ENCODE assay signal across 13 cellular contexts in genomic region chr5:132431682-132432081, GRCh38. TPM values are rescaled to one million over a fixed set of nuclear protein-coding genes. Genes with fewer than 3 reads are reported as not detected.
DNase-seq lines count a peak whose midpoint lies in the region; TF ChIP-seq lines count a peak whose summit lies in the region.
"Had no signal": no experiment of that assay in that cellular context is flagged by ENCODE, and none has a peak within 500 bp of the region (broad histone marks: within the 10 kb centered on the region; RNA-seq: fewer than 3 reads in every experiment).

No MANE protein-coding gene starts in this region.

- H3K36me3 ChIP-seq in Peyer's patch (no peaks in the 10 kb centered on the region), transverse colon (no peaks in the 10 kb centered on the region), colonic mucosa (no peaks in the 10 kb centered on the region)
- H3K36me3 ChIP-seq: SJSA1 had no signal

- no peak for DNase-seq in activated naive CD4-positive, alpha-beta T cell treated with anti-CD3 and anti-CD28 coated beads, Interleukin-2, amount 10 ng/mL, durations not matched to agents 7 days and 5 days
- DNase-seq in activated naive CD4-positive, alpha-beta T cell treated with Interleukin-2 at 50 U/mL for 16 hours: no peak
- DNase-seq in Peyer's patch: no peak
- DNase-seq in transverse colon: peak; percentile 3
- no peak for DNase-seq in iPS-NIHi7 (ENCODE audit: extremely low spot score)
- no peak for DNase-seq in stimulated activated CD4-positive, alpha-beta T cell treated with anti-CD3 and anti-CD28 coated beads, Interleukin-4, amount 100 ng/mL, for 4 hours
- DNase-seq in colonic mucosa: no peak
- DNase-seq: activated CD4-positive, CD25-positive, alpha-beta regulatory T cell; NCI-H1694; NCI-H748 treated with DMSO at 0.1 percent for 48 hours; stimulated activated CD4-positive, alpha-beta T cell treated with anti-CD3 and anti-CD28 coated beads, Interleukin-2, amount 100 ng/mL, for 24 hours had no signal

- in situ Hi-C loops in transverse colon (cut with MboI; ENCODE audit: low pct_ligation_motif_present in 1 of 4, low pct_unique_long_range_greater_than_20kb in 1 of 4, low sequenced_read_pairs in 3 of 4): no loop called here

- no peaks in the 10 kb centered on the region for H3K9me3 Mint-ChIP-seq in activated naive CD4-positive, alpha-beta T cell treated with anti-CD3 and anti-CD28 coated beads, Interleukin-2, amount 10 ng/mL, durations not matched to agents 7 days and 5 days
- no peaks in the 10 kb centered on the region for H3K9me3 Mint-ChIP-seq in dendritic cell treated with granulocyte-macrophage colony-stimulating factor and Interleukin-4, amounts not matched to agents 40 ng/mL and 50 ng/mL, for 4 days

- H3K27me3 Mint-ChIP-seq in activated naive CD4-positive, alpha-beta T cell treated with anti-CD3 and anti-CD28 coated beads, Interleukin-2, amount 10 ng/mL, durations not matched to agents 7 days and 5 days: no peaks in the 10 kb centered on the region
- no peaks in the 10 kb centered on the region for H3K27me3 Mint-ChIP-seq in dendritic cell treated with granulocyte-macrophage colony-stimulating factor and Interleukin-4, amounts not matched to agents 40 ng/mL and 50 ng/mL, for 4 days

- H3K4me1 Mint-ChIP-seq in activated naive CD4-positive, alpha-beta T cell treated with anti-CD3 and anti-CD28 coated beads, Interleukin-2, amount 10 ng/mL, durations not matched to agents 7 days and 5 days: peaks cover 93% of the 10 kb centered on the region
- peaks cover 89% of the 10 kb centered on the region for H3K4me1 Mint-ChIP-seq in dendritic cell treated with granulocyte-macrophage colony-stimulating factor and Interleukin-4, amounts not matched to agents 40 ng/mL and 50 ng/mL, for 4 days (ENCODE audit: low read depth)

- no peak for TF ChIP-seq EP300 in transverse colon (IDR thresholded peaks at IDR 0.05; ENCODE audit: low read depth)

- intact Hi-C loops in dendritic cell treated with granulocyte-macrophage colony-stimulating factor and Interleukin-4, amounts not matched to agents 40 ng/mL and 50 ng/mL, for 4 days (cut with micrococcal nuclease): no loop called here
- intact Hi-C loops in transverse colon (cut with DNase I; ENCODE audit: low total_unique reads) (no loop called here), colonic mucosa (cut with DNase I) (no loop called here)

- TF ChIP-seq POLR2A in Peyer's patch (IDR thresholded peaks at IDR 0.05) (no peak), transverse colon (IDR thresholded peaks at IDR 0.05) (no peak)

- no peak overlapping the region for H3K4me3 Mint-ChIP-seq in activated naive CD4-positive, alpha-beta T cell treated with anti-CD3 and anti-CD28 coated beads, Interleukin-2, amount 10 ng/mL, durations not matched to agents 7 days and 5 days
- H3K4me3 Mint-ChIP-seq in dendritic cell treated with granulocyte-macrophage colony-stimulating factor and Interleukin-4, amounts not matched to agents 40 ng/mL and 50 ng/mL, for 4 days: no peak overlapping the region

- H3K27ac Mint-ChIP-seq in activated naive CD4-positive, alpha-beta T cell treated with anti-CD3 and anti-CD28 coated beads, Interleukin-2, amount 10 ng/mL, durations not matched to agents 7 days and 5 days: peak overlapping the region; percentile 84
- peak overlapping the region; percentile 87 for H3K27ac Mint-ChIP-seq in dendritic cell treated with granulocyte-macrophage colony-stimulating factor and Interleukin-4, amounts not matched to agents 40 ng/mL and 50 ng/mL, for 4 days

- no peak for TF ChIP-seq CTCF in Peyer's patch (IDR thresholded peaks at IDR 0.05)
- TF ChIP-seq CTCF in transverse colon (IDR thresholded peaks at IDR 0.05): no peak
- no peak for TF ChIP-seq CTCF in colonic mucosa (IDR thresholded peaks at IDR 0.05)

- WGBS in transverse colon (ENCODE audit: low coverage in 1 of 2), 2 donors: 84 to 85% methylated on average over 4 of the region's 4 CpGs

- H3K4me1 ChIP-seq in Peyer's patch: peaks cover 37 to 73% (median 48%) of the 10 kb centered on the region in 4 donors
- peaks cover 66 to 98% (median 75%) of the 10 kb centered on the region in 4 donors for H3K4me1 ChIP-seq in transverse colon
- H3K4me1 ChIP-seq in colonic mucosa: peaks cover 39% of the 10 kb centered on the region

- peaks cover 74% of the 10 kb centered on the region for H3K36me3 Mint-ChIP-seq in activated naive CD4-positive, alpha-beta T cell treated with anti-CD3 and anti-CD28 coated beads, Interleukin-2, amount 10 ng/mL, durations not matched to agents 7 days and 5 days
- no peaks in the 10 kb centered on the region for H3K36me3 Mint-ChIP-seq in dendritic cell treated with granulocyte-macrophage colony-stimulating factor and Interleukin-4, amounts not matched to agents 40 ng/mL and 50 ng/mL, for 4 days (ENCODE audit: low read depth)

- H3K9ac ChIP-seq in colonic mucosa (ENCODE audit: low read depth in 2 of 2, low read length in 2 of 2): no peak overlapping the region

- H3K4me3 ChIP-seq in Peyer's patch (no peak overlapping the region), transverse colon (no peak overlapping the region), colonic mucosa (no peak overlapping the region)
- H3K4me3 ChIP-seq: SJSA1 had no signal

- H3K9me3 ChIP-seq in Peyer's patch (no peaks in the 10 kb centered on the region), transverse colon (no peaks in the 10 kb centered on the region), colonic mucosa (no peaks in the 10 kb centered on the region)
- H3K9me3 ChIP-seq: SJSA1 had no signal

- H3K27me3 ChIP-seq in Peyer's patch: no peaks in the 10 kb centered on the region
- H3K27me3 ChIP-seq in transverse colon: no peaks in the 10 kb centered on the region
- H3K27me3 ChIP-seq in colonic mucosa: no peaks in the 10 kb centered on the region
- H3K27me3 ChIP-seq: SJSA1 had no signal

- H3K27ac ChIP-seq in Peyer's patch (peak overlapping the region; percentile 13 to 92 (median 56)), transverse colon (peak overlapping the region; percentile 96 to 99 (median 99)), colonic mucosa (no peak overlapping the region)
- H3K27ac ChIP-seq: SJSA1 had no signal

- CTCF ChIA-PET in activated naive CD4-positive, alpha-beta T cell treated with anti-CD3 and anti-CD28 coated beads, Interleukin-2, amount 10 ng/mL, durations not matched to agents 7 days and 5 days (lab: Charles Lee): interaction anchor here (1.3 kb wide), 1 partner anchor 35 kb away, joined by 4 read pairs; no protein-coding TSS in a partner anchor

RNA-seq across cellular contexts. Expression of gene IRF1, which starts 58.9 kb away (rescaled TPM):
- total RNA-seq in Peyer's patch: 100 to 1,000 TPM in 3 of 4 donors, 10 to 100 TPM in 1; 92.7 to 152 (median 122) TPM
- 10 to 100 TPM; 40.8 to 86.9 (median 65.5) TPM for total RNA-seq in transverse colon
- 10 to 100 TPM; 59.7 to 87.8 TPM for total RNA-seq in colonic mucosa
